Comparison of ENCODE assay signal across 1 cellular context in the genomic region with DNA sequence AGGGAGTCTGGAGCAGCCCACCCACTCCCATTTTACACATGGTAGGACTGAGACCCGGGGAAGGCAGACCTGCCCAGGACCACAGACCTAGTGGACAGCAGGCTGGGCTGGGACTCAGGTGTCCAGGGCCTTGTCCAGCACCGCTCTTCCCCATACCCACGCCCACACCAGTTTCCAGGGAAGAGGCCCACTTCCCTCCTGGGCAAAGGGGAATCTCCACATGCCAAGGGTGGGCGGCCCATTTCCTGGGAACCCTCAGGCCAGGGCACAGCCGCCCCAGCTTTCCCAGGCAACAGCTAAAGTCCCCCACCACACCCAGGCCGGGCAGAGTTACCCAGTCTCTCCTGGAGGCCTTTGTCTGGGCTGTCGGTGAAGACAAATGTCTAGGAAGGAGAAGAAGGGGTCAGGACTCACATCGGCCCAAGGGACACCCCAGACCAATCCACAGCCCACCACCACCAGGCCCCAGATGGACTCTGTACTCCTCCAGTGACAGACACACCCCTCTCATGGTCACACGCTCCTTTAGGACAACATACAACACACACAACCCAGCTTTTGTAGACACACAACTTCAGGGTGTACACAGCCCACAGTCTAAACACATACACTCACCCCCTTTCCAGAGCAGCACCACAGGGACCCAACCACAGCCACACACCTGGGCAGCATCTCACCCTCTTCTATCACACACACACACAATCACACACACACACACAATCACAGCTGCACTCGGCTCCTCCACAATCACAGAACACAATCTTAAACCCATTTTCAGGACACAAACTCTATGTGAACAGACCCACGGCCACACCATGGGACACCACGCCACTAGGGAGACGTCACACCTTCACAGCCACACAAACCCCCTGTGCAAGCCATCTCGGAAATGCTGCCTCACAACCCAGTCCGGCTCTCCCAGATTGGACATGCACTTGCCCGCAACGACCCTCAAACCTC.
TF ChIP-seq lines count a peak whose summit lies in the region.

No MANE protein-coding gene starts in this region.

TF ChIP-seq in H1, 55 proteins besides CTCF, POLR2A, EP300 and RAD21:
- TF ChIP-seq FOSL1 (IDR thresholded peaks at IDR 0.05; ENCODE audit: insufficient read depth, low read depth, low read length) = no peak
- TF ChIP-seq RBBP5 (IDR thresholded peaks at IDR 0.05; ENCODE audit: borderline replicate concordance, low read depth, low read length) = no peak
- no peak for TF ChIP-seq SRF (IDR thresholded peaks at IDR 0.05; ENCODE audit: low read depth, low read length)
- TF ChIP-seq, protein P1, sequence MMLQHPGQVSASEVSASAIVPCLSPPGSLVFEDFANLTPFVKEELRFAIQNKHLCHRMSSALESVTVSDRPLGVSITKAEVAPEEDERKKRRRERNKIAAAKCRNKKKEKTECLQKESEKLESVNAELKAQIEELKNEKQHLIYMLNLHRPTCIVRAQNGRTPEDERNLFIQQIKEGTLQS (IDR thresholded peaks at IDR 0.05; ENCODE audit: insufficient read depth, low read depth, low read length) = no peak
- no peak for TF ChIP-seq JUND (IDR thresholded peaks at IDR 0.05; ENCODE audit: low read length)
- TF ChIP-seq CBX5 (IDR thresholded peaks at IDR 0.05; ENCODE audit: low read depth, low read length) = no peak
- TF ChIP-seq CBX8 (IDR thresholded peaks at IDR 0.05; ENCODE audit: borderline replicate concordance, low read depth, low read length) = no peak
- TF ChIP-seq MAFK (IDR thresholded peaks at IDR 0.05; ENCODE audit: low read depth, low read length) = no peak
- TF ChIP-seq, protein P2, sequence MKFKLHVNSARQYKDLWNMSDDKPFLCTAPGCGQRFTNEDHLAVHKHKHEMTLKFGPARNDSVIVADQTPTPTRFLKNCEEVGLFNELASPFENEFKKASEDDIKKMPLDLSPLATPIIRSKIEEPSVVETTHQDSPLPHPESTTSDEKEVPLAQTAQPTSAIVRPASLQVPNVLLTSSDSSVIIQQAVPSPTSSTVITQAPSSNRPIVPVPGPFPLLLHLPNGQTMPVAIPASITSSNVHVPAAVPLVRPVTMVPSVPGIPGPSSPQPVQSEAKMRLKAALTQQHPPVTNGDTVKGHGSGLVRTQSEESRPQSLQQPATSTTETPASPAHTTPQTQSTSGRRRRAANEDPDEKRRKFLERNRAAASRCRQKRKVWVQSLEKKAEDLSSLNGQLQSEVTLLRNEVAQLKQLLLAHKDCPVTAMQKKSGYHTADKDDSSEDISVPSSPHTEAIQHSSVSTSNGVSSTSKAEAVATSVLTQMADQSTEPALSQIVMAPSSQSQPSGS (IDR thresholded peaks at IDR 0.05; ENCODE audit: low read length) = no peak
- no peak for TF ChIP-seq SP4 (IDR thresholded peaks at IDR 0.05; ENCODE audit: low read length)
- no peak for TF ChIP-seq HDAC6 (IDR thresholded peaks at IDR 0.05; ENCODE audit: low read depth, low read length)
- TF ChIP-seq, protein P3, sequence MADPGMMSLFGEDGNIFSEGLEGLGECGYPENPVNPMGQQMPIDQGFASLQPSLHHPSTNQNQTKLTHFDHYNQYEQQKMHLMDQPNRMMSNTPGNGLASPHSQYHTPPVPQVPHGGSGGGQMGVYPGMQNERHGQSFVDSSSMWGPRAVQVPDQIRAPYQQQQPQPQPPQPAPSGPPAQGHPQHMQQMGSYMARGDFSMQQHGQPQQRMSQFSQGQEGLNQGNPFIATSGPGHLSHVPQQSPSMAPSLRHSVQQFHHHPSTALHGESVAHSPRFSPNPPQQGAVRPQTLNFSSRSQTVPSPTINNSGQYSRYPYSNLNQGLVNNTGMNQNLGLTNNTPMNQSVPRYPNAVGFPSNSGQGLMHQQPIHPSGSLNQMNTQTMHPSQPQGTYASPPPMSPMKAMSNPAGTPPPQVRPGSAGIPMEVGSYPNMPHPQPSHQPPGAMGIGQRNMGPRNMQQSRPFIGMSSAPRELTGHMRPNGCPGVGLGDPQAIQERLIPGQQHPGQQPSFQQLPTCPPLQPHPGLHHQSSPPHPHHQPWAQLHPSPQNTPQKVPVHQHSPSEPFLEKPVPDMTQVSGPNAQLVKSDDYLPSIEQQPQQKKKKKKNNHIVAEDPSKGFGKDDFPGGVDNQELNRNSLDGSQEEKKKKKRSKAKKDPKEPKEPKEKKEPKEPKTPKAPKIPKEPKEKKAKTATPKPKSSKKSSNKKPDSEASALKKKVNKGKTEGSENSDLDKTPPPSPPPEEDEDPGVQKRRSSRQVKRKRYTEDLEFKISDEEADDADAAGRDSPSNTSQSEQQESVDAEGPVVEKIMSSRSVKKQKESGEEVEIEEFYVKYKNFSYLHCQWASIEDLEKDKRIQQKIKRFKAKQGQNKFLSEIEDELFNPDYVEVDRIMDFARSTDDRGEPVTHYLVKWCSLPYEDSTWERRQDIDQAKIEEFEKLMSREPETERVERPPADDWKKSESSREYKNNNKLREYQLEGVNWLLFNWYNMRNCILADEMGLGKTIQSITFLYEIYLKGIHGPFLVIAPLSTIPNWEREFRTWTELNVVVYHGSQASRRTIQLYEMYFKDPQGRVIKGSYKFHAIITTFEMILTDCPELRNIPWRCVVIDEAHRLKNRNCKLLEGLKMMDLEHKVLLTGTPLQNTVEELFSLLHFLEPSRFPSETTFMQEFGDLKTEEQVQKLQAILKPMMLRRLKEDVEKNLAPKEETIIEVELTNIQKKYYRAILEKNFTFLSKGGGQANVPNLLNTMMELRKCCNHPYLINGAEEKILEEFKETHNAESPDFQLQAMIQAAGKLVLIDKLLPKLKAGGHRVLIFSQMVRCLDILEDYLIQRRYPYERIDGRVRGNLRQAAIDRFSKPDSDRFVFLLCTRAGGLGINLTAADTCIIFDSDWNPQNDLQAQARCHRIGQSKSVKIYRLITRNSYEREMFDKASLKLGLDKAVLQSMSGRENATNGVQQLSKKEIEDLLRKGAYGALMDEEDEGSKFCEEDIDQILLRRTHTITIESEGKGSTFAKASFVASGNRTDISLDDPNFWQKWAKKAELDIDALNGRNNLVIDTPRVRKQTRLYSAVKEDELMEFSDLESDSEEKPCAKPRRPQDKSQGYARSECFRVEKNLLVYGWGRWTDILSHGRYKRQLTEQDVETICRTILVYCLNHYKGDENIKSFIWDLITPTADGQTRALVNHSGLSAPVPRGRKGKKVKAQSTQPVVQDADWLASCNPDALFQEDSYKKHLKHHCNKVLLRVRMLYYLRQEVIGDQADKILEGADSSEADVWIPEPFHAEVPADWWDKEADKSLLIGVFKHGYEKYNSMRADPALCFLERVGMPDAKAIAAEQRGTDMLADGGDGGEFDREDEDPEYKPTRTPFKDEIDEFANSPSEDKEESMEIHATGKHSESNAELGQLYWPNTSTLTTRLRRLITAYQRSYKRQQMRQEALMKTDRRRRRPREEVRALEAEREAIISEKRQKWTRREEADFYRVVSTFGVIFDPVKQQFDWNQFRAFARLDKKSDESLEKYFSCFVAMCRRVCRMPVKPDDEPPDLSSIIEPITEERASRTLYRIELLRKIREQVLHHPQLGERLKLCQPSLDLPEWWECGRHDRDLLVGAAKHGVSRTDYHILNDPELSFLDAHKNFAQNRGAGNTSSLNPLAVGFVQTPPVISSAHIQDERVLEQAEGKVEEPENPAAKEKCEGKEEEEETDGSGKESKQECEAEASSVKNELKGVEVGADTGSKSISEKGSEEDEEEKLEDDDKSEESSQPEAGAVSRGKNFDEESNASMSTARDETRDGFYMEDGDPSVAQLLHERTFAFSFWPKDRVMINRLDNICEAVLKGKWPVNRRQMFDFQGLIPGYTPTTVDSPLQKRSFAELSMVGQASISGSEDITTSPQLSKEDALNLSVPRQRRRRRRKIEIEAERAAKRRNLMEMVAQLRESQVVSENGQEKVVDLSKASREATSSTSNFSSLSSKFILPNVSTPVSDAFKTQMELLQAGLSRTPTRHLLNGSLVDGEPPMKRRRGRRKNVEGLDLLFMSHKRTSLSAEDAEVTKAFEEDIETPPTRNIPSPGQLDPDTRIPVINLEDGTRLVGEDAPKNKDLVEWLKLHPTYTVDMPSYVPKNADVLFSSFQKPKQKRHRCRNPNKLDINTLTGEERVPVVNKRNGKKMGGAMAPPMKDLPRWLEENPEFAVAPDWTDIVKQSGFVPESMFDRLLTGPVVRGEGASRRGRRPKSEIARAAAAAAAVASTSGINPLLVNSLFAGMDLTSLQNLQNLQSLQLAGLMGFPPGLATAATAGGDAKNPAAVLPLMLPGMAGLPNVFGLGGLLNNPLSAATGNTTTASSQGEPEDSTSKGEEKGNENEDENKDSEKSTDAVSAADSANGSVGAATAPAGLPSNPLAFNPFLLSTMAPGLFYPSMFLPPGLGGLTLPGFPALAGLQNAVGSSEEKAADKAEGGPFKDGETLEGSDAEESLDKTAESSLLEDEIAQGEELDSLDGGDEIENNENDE (IDR thresholded peaks at IDR 0.05; ENCODE audit: insufficient replicate concordance, low read length) = no peak
TF ChIP-seq in H1: peak in this region for 0.
